In genomic region chr20:62156592-62157386, GRCh38 we compare ENCODE assay signal across 8 cellular contexts. TPM values are rescaled to one million over a fixed set of nuclear protein-coding genes. Genes with fewer than 3 reads are reported as not detected.
DNase-seq lines count a peak whose midpoint lies in the region; ATAC-seq and TF ChIP-seq lines count a peak whose summit lies in the region.

No MANE protein-coding gene starts in this region.

- H3K36me3 ChIP-seq in right atrium auricular region, result peaks cover 8% of the 10 kb centered on the region

- no peaks in the 10 kb centered on the region for H3K9me3 ChIP-seq in right atrium auricular region

- POLR2A ChIA-PET in activated naive CD8-positive, alpha-beta T cell treated with anti-CD3 and anti-CD28 coated beads, Interleukin-2, amount 10 ng/mL, durations not matched to agents 7 days and 5 days (lab: Charles Lee), result no interaction called here

- ATAC-seq in SK-N-SH treated with all-trans-retinoic acid at 6 μM for 48 hours (peak; percentile 88), HG03045 (IDR thresholded peaks at IDR 0.05; ENCODE audit: unreplicated experiment) (no peak)
- ATAC-seq in activated naive CD8-positive, alpha-beta T cell treated with anti-CD3 and anti-CD28 coated beads, Interleukin-2, amount 10 ng/mL, durations not matched to agents 7 days and 5 days (ENCODE audit: low read depth), result peak; percentile 88

- peaks cover 6% of the 10 kb centered on the region; the same call in 1 of the 2 replicates for H3K9me3 Mint-ChIP-seq in HFFc6
- H3K9me3 Mint-ChIP-seq in activated naive CD8-positive, alpha-beta T cell treated with anti-CD3 and anti-CD28 coated beads, Interleukin-2, amount 10 ng/mL, durations not matched to agents 7 days and 5 days, result peaks cover 4% of the 10 kb centered on the region

- DNase-seq in D341Med (ENCODE audit: low spot score) (peak; percentile 90), HFFc6 (no peak), right atrium auricular region (ENCODE audit: low spot score) (no peak), LoVo (ENCODE audit: low spot score) (no peak)
- DNase-seq in activated naive CD8-positive, alpha-beta T cell treated with anti-CD3 and anti-CD28 coated beads, Interleukin-2, amount 10 ng/mL, durations not matched to agents 7 days and 5 days, result peak; percentile 79
- DNase-seq in stimulated activated CD4-positive, alpha-beta T cell treated with anti-CD3 and anti-CD28 coated beads, Interleukin-15, amount 100 ng/mL, for 1 hour (ENCODE audit: low read depth in 1 of 2, low spot score in 1 of 2), result peak; percentile 46 to 65

- no peak overlapping the region for H3K27ac Mint-ChIP-seq in HFFc6
- no peak overlapping the region for H3K27ac Mint-ChIP-seq in activated naive CD8-positive, alpha-beta T cell treated with anti-CD3 and anti-CD28 coated beads, Interleukin-2, amount 10 ng/mL, durations not matched to agents 7 days and 5 days

- peaks cover 0 to 12% of the 10 kb centered on the region in 2 donors for H3K4me1 ChIP-seq in right atrium auricular region

- no peak overlapping the region for H3K4me3 ChIP-seq in right atrium auricular region

- no peak overlapping the region for H3K4me3 Mint-ChIP-seq in HFFc6
- H3K4me3 Mint-ChIP-seq in activated naive CD8-positive, alpha-beta T cell treated with anti-CD3 and anti-CD28 coated beads, Interleukin-2, amount 10 ng/mL, durations not matched to agents 7 days and 5 days, result no peak overlapping the region

- peaks cover 42% of the 10 kb centered on the region for H3K36me3 Mint-ChIP-seq in HFFc6 (ENCODE audit: low read depth)
- peaks cover 30% of the 10 kb centered on the region for H3K36me3 Mint-ChIP-seq in activated naive CD8-positive, alpha-beta T cell treated with anti-CD3 and anti-CD28 coated beads, Interleukin-2, amount 10 ng/mL, durations not matched to agents 7 days and 5 days

- H3K27me3 ChIP-seq in right atrium auricular region, result no peaks in the 10 kb centered on the region

- H3K27ac ChIP-seq in right atrium auricular region, result no peak overlapping the region

- TF ChIP-seq CTCF in HFFc6 (IDR thresholded peaks at IDR 0.05), result peak; percentile 85
- TF ChIP-seq CTCF in right atrium auricular region (IDR thresholded peaks at IDR 0.05), result peak; percentile 64 to 76

- peaks cover 35% of the 10 kb centered on the region for H3K4me1 Mint-ChIP-seq in HFFc6 (ENCODE audit: low read depth)
- peaks cover 5% of the 10 kb centered on the region for H3K4me1 Mint-ChIP-seq in activated naive CD8-positive, alpha-beta T cell treated with anti-CD3 and anti-CD28 coated beads, Interleukin-2, amount 10 ng/mL, durations not matched to agents 7 days and 5 days

- H3K27me3 Mint-ChIP-seq in HFFc6 (ENCODE audit: insufficient read depth), result peaks cover 3% of the 10 kb centered on the region; the same call in 1 of the 2 replicates
- no peaks in the 10 kb centered on the region for H3K27me3 Mint-ChIP-seq in activated naive CD8-positive, alpha-beta T cell treated with anti-CD3 and anti-CD28 coated beads, Interleukin-2, amount 10 ng/mL, durations not matched to agents 7 days and 5 days

TF ChIP-seq in SK-N-SH treated with all-trans-retinoic acid at 6 μM for 48 hours, 23 proteins besides CTCF, POLR2A, EP300 and RAD21:
- TF ChIP-seq ZFP3 (CRISPR knock-in tag; IDR thresholded peaks at IDR 0.05) (no peak), OSR1 (CRISPR knock-in tag; IDR thresholded peaks at IDR 0.05) (no peak)

RNA-seq across cellular contexts. Expression of gene SS18L1, which starts 13.2 kb away (rescaled TPM):
- total RNA-seq in HFFc6 (2021; fragmentation: NEBNext Ultra II Directional; extraction: Animal tissue kit (Norgen Biotek cat#: 25700)), result 1 to 10 TPM; 5.5 to 7.9 (median 5.9) TPM
- total RNA-seq in activated naive CD8-positive, alpha-beta T cell treated with anti-CD3 and anti-CD28 coated beads, Interleukin-2, amount 10 ng/mL, durations not matched to agents 7 days and 5 days, result 10 to 100 TPM; 21.0 to 23.3 TPM
- 1 to 10 TPM; 8.3 to 9.0 TPM for total RNA-seq in right atrium auricular region

RNA-seq across cellular contexts. Expression of gene PSMA7, which starts 13.6 kb away (rescaled TPM):
- 100 to 1,000 TPM; 296 to 357 (median 334) TPM for total RNA-seq in HFFc6 (2021; fragmentation: NEBNext Ultra II Directional; extraction: Animal tissue kit (Norgen Biotek cat#: 25700))
- total RNA-seq in activated naive CD8-positive, alpha-beta T cell treated with anti-CD3 and anti-CD28 coated beads, Interleukin-2, amount 10 ng/mL, durations not matched to agents 7 days and 5 days, result 100 to 1,000 TPM; 219 to 236 TPM
- 100 to 1,000 TPM; 258 to 313 TPM for total RNA-seq in right atrium auricular region

RNA-seq across cellular contexts. Expression of gene MTG2, which starts 26.0 kb away (rescaled TPM):
- total RNA-seq in HFFc6 (2021; fragmentation: NEBNext Ultra II Directional; extraction: Animal tissue kit (Norgen Biotek cat#: 25700)), result 10 to 100 TPM; 27.9 to 33.8 (median 30.2) TPM
- 10 to 100 TPM; 34.9 to 39.5 TPM for total RNA-seq in activated naive CD8-positive, alpha-beta T cell treated with anti-CD3 and anti-CD28 coated beads, Interleukin-2, amount 10 ng/mL, durations not matched to agents 7 days and 5 days
- total RNA-seq in right atrium auricular region, result 10 to 100 TPM; 20.7 to 24.1 TPM

RNA-seq across cellular contexts. Expression of gene LSM14B, which starts 34.5 kb away (rescaled TPM):
- 10 to 100 TPM; 40.4 to 42.7 (median 40.9) TPM for total RNA-seq in HFFc6 (2021; fragmentation: NEBNext Ultra II Directional; extraction: Animal tissue kit (Norgen Biotek cat#: 25700))
- 10 to 100 TPM; 45.1 to 45.5 TPM for total RNA-seq in activated naive CD8-positive, alpha-beta T cell treated with anti-CD3 and anti-CD28 coated beads, Interleukin-2, amount 10 ng/mL, durations not matched to agents 7 days and 5 days
- 10 to 100 TPM; 26.1 to 26.8 TPM for total RNA-seq in right atrium auricular region

Comparison
In these comparisons a context has a peak if more than half of its experiments do, and no peak if none do; other contexts are left out.
1. DNase-seq: peak in D341Med (single experiment), activated naive CD8-positive, alpha-beta T cell treated with anti-CD3 and anti-CD28 coated beads, Interleukin-2, amount 10 ng/mL, durations not matched to agents 7 days and 5 days (single experiment) and stimulated activated CD4-positive, alpha-beta T cell treated with anti-CD3 and anti-CD28 coated beads, Interleukin-15, amount 100 ng/mL, for 1 hour (2 of 2); none in HFFc6 (single experiment), right atrium auricular region (single experiment) and LoVo (single experiment).